In the genomic region with DNA sequence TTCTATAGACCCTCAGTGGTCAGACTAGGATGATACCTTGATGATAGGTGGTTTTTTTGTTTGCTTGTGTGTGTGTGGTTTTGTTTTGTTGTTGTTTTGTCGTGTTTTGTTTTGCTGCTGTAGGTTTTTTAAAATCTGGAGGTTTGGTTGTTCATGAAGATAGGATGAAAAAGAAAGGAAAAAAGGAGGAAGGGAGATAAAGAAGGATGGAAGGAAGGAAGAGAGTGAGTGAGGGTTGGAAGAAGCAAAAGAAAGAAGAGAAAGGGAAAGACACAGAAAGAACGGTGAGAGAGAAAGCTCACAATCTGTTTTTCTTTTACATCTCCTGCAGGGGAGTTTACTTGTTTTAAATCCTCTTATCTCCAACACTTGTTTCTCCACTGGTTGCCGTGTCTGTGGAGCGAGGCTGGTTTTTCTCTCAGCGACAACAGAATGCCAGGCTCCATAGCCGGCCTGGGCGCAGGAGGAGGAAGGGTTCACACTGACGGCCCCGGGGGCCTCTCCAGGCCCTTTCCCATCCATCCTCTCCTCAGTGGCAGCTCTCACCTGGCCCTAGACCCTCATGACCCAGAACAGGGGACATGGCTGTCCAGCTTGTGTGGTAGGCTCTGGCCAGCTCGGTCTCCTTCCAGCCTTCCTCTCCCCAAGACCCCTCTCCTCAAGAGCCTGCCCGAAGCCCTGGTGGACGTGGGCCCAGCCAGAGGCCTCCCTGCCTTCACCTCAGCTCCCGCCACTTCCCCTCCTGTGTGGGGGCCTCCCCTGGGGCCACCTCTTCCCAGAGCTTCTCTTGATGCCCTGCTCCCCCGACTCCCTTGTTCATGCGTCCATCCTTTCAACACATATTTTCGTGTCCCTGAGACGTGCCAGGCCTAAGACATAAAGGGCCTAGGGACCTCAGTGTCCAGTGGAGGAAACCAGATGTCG, we compare ENCODE assay signal across 18 cellular contexts.
DNase-seq lines count a peak whose midpoint lies in the region; ATAC-seq, FAIRE-seq and TF ChIP-seq lines count a peak whose summit lies in the region.
"Had no signal": no experiment of that assay in that cellular context is flagged by ENCODE, and none has a peak within 500 bp of the region (broad histone marks: within the 10 kb centered on the region; RNA-seq: fewer than 3 reads in every experiment).

No MANE protein-coding gene starts in this region.

- peak; percentile 51 for FAIRE-seq in K562 (lab: Jason Lieb, UNC)
- FAIRE-seq: colon, endometrium had no signal

- WGBS in K562 (ENCODE audit: insufficient coverage, low coverage, missing lambda C conversion rate), result 68% methylated on average over 17 of the region's 18 CpGs

- no peak overlapping the region for H2AFZ ChIP-seq in K562 (ENCODE audit: low read depth, low read length)

- H3K36me3 Mint-ChIP-seq in nephron (ENCODE audit: low read depth), result no peaks in the 10 kb centered on the region
- H3K36me3 Mint-ChIP-seq: activated naive CD8-positive, alpha-beta T cell had no signal

- POLR2A ChIA-PET in K562 (lab: Yijun Ruan, JAX), result interaction anchor here (0.5 to 6.1 kb wide), 10 partner anchors 11 to 309 kb away, joined by 3 to 47 read pairs (median 4); a partner anchor contains a TSS
- POLR2A ChIA-PET in HEK293T (lab: Yijun Ruan, JAX), result interaction anchor here (1.6 to 2.7 kb wide), 2 partner anchors 12 to 168 kb away, joined by 5 to 13 read pairs; a partner anchor contains a TSS

- peak; percentile 47 for DNase-seq in cardiac septum (ENCODE audit: low spot score)
- no peak for DNase-seq in left cardiac atrium
- DNase-seq in K562 (ENCODE audit: extremely low read depth in 1 of 4, low spot score in 3 of 4), result no peak
- peak; percentile 15 to 19 for DNase-seq in uterus
- no peak for DNase-seq in stimulated activated CD4-positive, alpha-beta T cell treated with anti-CD3 and anti-CD28 coated beads, Interleukin-12 subunit alpha, Interleukin-12 subunit beta, amount 100 ng/mL, for 4 hours
- no peak for DNase-seq in NK-92 treated with Interleukin-12 subunit alpha and Interleukin-12 subunit beta, amount 100 ng/mL, for 24 hours (lab: John Stamatoyannopoulos, UW)
- no peak for DNase-seq in HEK293T (ENCODE audit: extremely low spot score)
- DNase-seq: activated CD8-positive, alpha-beta T cell treated with anti-CD3 and anti-CD28 coated beads for 36 hours; MG63; NCI-H146; NCI-H526 treated with DMSO at 0.1 percent for 48 hours had no signal

- no peaks in the 10 kb centered on the region for H3K9me1 ChIP-seq in K562 (ENCODE audit: control insufficient read depth, insufficient read depth, low read length)

- no peak overlapping the region for H3K4me2 ChIP-seq in K562 (ENCODE audit: insufficient read depth, low read length)

- TF ChIP-seq RAD21 in K562 (CRISPR knock-in tag; conservative IDR thresholded peaks at IDR 0.05 in 1 of 2, IDR thresholded peaks at IDR 0.05 in 1 of 2), result no peak

- peaks cover 47% of the 10 kb centered on the region for H3K4me1 Mint-ChIP-seq in nephron

- H3K36me3 ChIP-seq in K562 (ENCODE audit: control insufficient read depth, insufficient read depth, low read length) (no peaks in the 10 kb centered on the region), uterus (no peaks in the 10 kb centered on the region)
- H3K36me3 ChIP-seq: MG63, suprapubic skin had no signal

- no peaks in the 10 kb centered on the region for H4K20me1 ChIP-seq in K562 (replicated peaks; ENCODE audit: control insufficient read depth, insufficient read depth, low read length)

- H3K9ac ChIP-seq in K562 (ENCODE audit: insufficient read depth in 1 of 2, low read depth in 2 of 2, low read length in 2 of 2), result peak overlapping the region; percentile 7 to 86; a peak in 3 of 4 replicates

- peaks cover 44 to 46% of the 10 kb centered on the region in 2 experiments for H3K4me1 ChIP-seq in K562 (replicated peaks in 1 of 2; ENCODE audit: control insufficient read depth in 2 of 2, insufficient read depth in 2 of 2, low read length in 2 of 2)
- H3K4me1 ChIP-seq in uterus, result no peaks in the 10 kb centered on the region
- H3K4me1 ChIP-seq: suprapubic skin had no signal

- H3K27ac ChIP-seq in K562 (ENCODE audit: extremely low read depth, low read depth, low read length) (no peak overlapping the region), uterus (peak overlapping the region; percentile 39 to 43)
- H3K27ac ChIP-seq: C4-2B, suprapubic skin had no signal

- intact Hi-C loops in cardiac septum (cut with DNase I) (no loop called here), left cardiac atrium (cut with DNase I) (no loop called here), K562 (cut with micrococcal nuclease) (no loop called here), uterus (cut with DNase I; ENCODE audit: low total_unique reads) (no loop called here)

- H3K4me3 ChIP-seq in K562, result no peak overlapping the region
- no peak overlapping the region for H3K4me3 ChIP-seq in uterus
- H3K4me3 ChIP-seq: MG63, suprapubic skin had no signal

- TF ChIP-seq CTCF in K562 (IDR thresholded peaks at IDR 0.05 in 2 of 3, conservative IDR thresholded peaks at IDR 0.05 in 1 of 3; ENCODE audit: insufficient read depth in 2 of 3, low read depth in 1 of 3, low read length in 3 of 3) (no peak), nephron (IDR thresholded peaks at IDR 0.05; ENCODE audit: unreplicated experiment in 3 of 3) (no peak), uterus (IDR thresholded peaks at IDR 0.05) (no peak)

- ATAC-seq in left cardiac atrium (no peak), K562 (no peak)
- ATAC-seq: activated CD8-positive, alpha-beta T cell treated with anti-CD3 and anti-CD28 coated beads for 36 hours; T-helper 17 cell had no signal

- peaks cover 41% of the 10 kb centered on the region for H3K27me3 Mint-ChIP-seq in nephron (ENCODE audit: low read depth)
- H3K27me3 Mint-ChIP-seq: activated CD8-positive, alpha-beta T cell treated with anti-CD3 and anti-CD28 coated beads for 36 hours; activated naive CD8-positive, alpha-beta T cell had no signal

- no peak for TF ChIP-seq POLR2A in K562 (conservative IDR thresholded peaks at IDR 0.05)
- TF ChIP-seq POLR2A in uterus (IDR thresholded peaks at IDR 0.05), result no peak

- no TSS peak for BruUV-seq in K562 (replicated peaks; lab: Mats Ljungman, UMichigan)

- H3K9me3 ChIP-seq in K562 (replicated peaks; ENCODE audit: control insufficient read depth, insufficient read depth, low read depth, low read length), result no peaks in the 10 kb centered on the region
- no peaks in the 10 kb centered on the region for H3K9me3 ChIP-seq in uterus
- H3K9me3 ChIP-seq: MG63, suprapubic skin had no signal

- H3K27ac Mint-ChIP-seq in nephron, result peak overlapping the region; percentile 6 to 63 (median 22)
- H3K27ac Mint-ChIP-seq: activated CD8-positive, alpha-beta T cell treated with anti-CD3 and anti-CD28 coated beads for 36 hours; activated naive CD8-positive, alpha-beta T cell; T-helper 17 cell had no signal

- CTCF ChIA-PET in K562 (lab: Yijun Ruan, JAX; ENCODE audit: low intra/inter-chr PET ratio) (no interaction called here), HEK293T (lab: Yijun Ruan, JAX) (interaction anchor here (1.3 to 1.4 kb wide), 2 partner anchors 14 to 16 kb away, joined by 3 to 5 read pairs; no protein-coding TSS in a partner anchor)

- no peaks in the 10 kb centered on the region for H3K9me3 Mint-ChIP-seq in nephron
- H3K9me3 Mint-ChIP-seq: activated CD8-positive, alpha-beta T cell treated with anti-CD3 and anti-CD28 coated beads for 36 hours had no signal

- H3K27me3 ChIP-seq in K562 (ENCODE audit: control insufficient read depth in 2 of 2, insufficient read depth in 2 of 2, low read length in 2 of 2) (no peaks in the 10 kb centered on the region), uterus (no peaks in the 10 kb centered on the region)
- H3K27me3 ChIP-seq: MG63, suprapubic skin had no signal

- no peaks in the 10 kb centered on the region for H3K79me2 ChIP-seq in K562 (ENCODE audit: control insufficient read depth, insufficient read depth, low read length)

- TF ChIP-seq EP300 in K562 (IDR thresholded peaks at IDR 0.05; ENCODE audit: low read length), result no peak

- peak overlapping the region in 2 of 3 experiments; percentile 10 to 26 for H3K4me3 Mint-ChIP-seq in nephron
- H3K4me3 Mint-ChIP-seq: activated CD8-positive, alpha-beta T cell treated with anti-CD3 and anti-CD28 coated beads for 36 hours; activated naive CD8-positive, alpha-beta T cell; T-helper 17 cell had no signal

- in situ Hi-C loops in K562 (cut with MboI), result no loop called here

TF ChIP-seq in K562, 482 proteins besides CTCF, POLR2A, EP300 and RAD21 (continues in another document):
- TF ChIP-seq POLR2G (IDR thresholded peaks at IDR 0.05; ENCODE audit: low read depth, low read length) (no peak), SMARCE1 (IDR thresholded peaks at IDR 0.05) (peak; percentile 56; the same call in 1 of the 2 replicates), NBN (IDR thresholded peaks at IDR 0.05; ENCODE audit: low read depth) (peak; percentile 41; the same call in 1 of the 2 replicates), BCOR (IDR thresholded peaks at IDR 0.05) (no peak)
- TF ChIP-seq, protein P1, sequence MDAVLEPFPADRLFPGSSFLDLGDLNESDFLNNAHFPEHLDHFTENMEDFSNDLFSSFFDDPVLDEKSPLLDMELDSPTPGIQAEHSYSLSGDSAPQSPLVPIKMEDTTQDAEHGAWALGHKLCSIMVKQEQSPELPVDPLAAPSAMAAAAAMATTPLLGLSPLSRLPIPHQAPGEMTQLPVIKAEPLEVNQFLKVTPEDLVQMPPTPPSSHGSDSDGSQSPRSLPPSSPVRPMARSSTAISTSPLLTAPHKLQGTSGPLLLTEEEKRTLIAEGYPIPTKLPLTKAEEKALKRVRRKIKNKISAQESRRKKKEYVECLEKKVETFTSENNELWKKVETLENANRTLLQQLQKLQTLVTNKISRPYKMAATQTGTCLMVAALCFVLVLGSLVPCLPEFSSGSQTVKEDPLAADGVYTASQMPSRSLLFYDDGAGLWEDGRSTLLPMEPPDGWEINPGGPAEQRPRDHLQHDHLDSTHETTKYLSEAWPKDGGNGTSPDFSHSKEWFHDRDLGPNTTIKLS (IDR thresholded peaks at IDR 0.05; ENCODE audit: borderline replicate concordance, low read depth), result no peak

TF ChIP-seq in HEK293T, 16 proteins besides CTCF, POLR2A, EP300 and RAD21:
- TF ChIP-seq TARDBP (IDR thresholded peaks at IDR 0.05) (no peak), BHLHE40 (IDR thresholded peaks at IDR 0.05; ENCODE audit: borderline replicate concordance) (no peak), SUZ12 (IDR thresholded peaks at IDR 0.05) (no peak), ZNF384 (IDR thresholded peaks at IDR 0.05) (no peak), ELF4 (IDR thresholded peaks at IDR 0.05) (no peak), FOXM1 (IDR thresholded peaks at IDR 0.05; ENCODE audit: borderline replicate concordance) (no peak), SP1 (IDR thresholded peaks at IDR 0.05) (no peak), FOXK2 (IDR thresholded peaks at IDR 0.05) (no peak), CTBP1 (IDR thresholded peaks at IDR 0.05; ENCODE audit: borderline replicate concordance) (no peak), L3MBTL2 (conservative IDR thresholded peaks at IDR 0.05) (no peak)

Comparison
In these comparisons a context has a peak if more than half of its experiments do, and no peak if none do; other contexts are left out.
1. DNase-seq: peak in cardiac septum (single experiment) and uterus (2 of 2); none in left cardiac atrium (single experiment), K562 (0 of 4), stimulated activated CD4-positive, alpha-beta T cell treated with anti-CD3 and anti-CD28 coated beads, Interleukin-12 subunit alpha, Interleukin-12 subunit beta, amount 100 ng/mL, for 4 hours (single experiment), NK-92 treated with Interleukin-12 subunit alpha and Interleukin-12 subunit beta, amount 100 ng/mL, for 24 hours (single experiment) and HEK293T (single experiment).